1 cellular context compared by ENCODE assay signal in the genomic region with DNA sequence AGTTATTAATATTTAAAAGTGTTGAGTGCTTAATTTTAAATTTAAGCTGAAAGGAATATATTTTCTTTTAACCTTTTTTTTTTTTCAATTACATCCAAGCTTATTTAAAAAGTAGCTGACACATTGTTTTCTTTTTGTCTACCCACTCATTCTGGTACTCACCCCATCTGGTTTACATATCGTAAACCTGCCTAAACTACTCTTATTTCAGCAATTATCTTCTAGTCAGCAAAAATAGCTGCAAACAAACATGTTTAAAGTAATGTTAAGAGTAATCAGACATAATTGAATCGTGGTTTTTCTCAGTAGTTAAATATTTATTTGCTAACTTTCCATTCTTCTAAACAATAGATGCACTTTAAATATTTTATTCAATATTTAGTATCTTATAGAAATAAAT.
TF ChIP-seq lines count a peak whose summit lies in the region.

No MANE protein-coding gene starts in this region.

TF ChIP-seq in HepG2, 621 proteins besides CTCF, POLR2A, EP300 and RAD21 (continued from another document):
- TF ChIP-seq, protein P1, sequence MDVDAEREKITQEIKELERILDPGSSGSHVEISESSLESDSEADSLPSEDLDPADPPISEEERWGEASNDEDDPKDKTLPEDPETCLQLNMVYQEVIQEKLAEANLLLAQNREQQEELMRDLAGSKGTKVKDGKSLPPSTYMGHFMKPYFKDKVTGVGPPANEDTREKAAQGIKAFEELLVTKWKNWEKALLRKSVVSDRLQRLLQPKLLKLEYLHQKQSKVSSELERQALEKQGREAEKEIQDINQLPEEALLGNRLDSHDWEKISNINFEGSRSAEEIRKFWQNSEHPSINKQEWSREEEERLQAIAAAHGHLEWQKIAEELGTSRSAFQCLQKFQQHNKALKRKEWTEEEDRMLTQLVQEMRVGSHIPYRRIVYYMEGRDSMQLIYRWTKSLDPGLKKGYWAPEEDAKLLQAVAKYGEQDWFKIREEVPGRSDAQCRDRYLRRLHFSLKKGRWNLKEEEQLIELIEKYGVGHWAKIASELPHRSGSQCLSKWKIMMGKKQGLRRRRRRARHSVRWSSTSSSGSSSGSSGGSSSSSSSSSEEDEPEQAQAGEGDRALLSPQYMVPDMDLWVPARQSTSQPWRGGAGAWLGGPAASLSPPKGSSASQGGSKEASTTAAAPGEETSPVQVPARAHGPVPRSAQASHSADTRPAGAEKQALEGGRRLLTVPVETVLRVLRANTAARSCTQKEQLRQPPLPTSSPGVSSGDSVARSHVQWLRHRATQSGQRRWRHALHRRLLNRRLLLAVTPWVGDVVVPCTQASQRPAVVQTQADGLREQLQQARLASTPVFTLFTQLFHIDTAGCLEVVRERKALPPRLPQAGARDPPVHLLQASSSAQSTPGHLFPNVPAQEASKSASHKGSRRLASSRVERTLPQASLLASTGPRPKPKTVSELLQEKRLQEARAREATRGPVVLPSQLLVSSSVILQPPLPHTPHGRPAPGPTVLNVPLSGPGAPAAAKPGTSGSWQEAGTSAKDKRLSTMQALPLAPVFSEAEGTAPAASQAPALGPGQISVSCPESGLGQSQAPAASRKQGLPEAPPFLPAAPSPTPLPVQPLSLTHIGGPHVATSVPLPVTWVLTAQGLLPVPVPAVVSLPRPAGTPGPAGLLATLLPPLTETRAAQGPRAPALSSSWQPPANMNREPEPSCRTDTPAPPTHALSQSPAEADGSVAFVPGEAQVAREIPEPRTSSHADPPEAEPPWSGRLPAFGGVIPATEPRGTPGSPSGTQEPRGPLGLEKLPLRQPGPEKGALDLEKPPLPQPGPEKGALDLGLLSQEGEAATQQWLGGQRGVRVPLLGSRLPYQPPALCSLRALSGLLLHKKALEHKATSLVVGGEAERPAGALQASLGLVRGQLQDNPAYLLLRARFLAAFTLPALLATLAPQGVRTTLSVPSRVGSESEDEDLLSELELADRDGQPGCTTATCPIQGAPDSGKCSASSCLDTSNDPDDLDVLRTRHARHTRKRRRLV (CRISPR knock-in tag; IDR thresholded peaks at IDR 0.05): no peak
- no peak for TF ChIP-seq RBM22 (optimal IDR thresholded peaks at IDR 0.05; ENCODE audit: low read length)
- TF ChIP-seq, protein P2, sequence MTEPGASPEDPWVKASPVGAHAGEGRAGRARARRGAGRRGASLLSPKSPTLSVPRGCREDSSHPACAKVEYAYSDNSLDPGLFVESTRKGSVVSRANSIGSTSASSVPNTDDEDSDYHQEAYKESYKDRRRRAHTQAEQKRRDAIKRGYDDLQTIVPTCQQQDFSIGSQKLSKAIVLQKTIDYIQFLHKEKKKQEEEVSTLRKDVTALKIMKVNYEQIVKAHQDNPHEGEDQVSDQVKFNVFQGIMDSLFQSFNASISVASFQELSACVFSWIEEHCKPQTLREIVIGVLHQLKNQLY (CRISPR knock-in tag; IDR thresholded peaks at IDR 0.05): no peak
- TF ChIP-seq, protein P3, sequence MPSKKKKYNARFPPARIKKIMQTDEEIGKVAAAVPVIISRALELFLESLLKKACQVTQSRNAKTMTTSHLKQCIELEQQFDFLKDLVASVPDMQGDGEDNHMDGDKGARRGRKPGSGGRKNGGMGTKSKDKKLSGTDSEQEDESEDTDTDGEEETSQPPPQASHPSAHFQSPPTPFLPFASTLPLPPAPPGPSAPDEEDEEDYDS (CRISPR knock-in tag; IDR thresholded peaks at IDR 0.05): no peak
- peak; percentile 51 for TF ChIP-seq MAFF (IDR thresholded peaks at IDR 0.05; ENCODE audit: low read depth, low read length)
